31 cellular contexts compared by ENCODE assay signal in genomic region chr2:30453498-30453897, GRCh38.
"Had no signal": no experiment of that assay in that cellular context is flagged by ENCODE, and none has a peak within 500 bp of the region (broad histone marks: within the 10 kb centered on the region; RNA-seq: fewer than 3 reads in every experiment).

No MANE protein-coding gene starts in this region.

- H3K9me3 ChIP-seq: SJSA1 had no signal

- H3K9me3 Mint-ChIP-seq: activated CD4-positive, alpha-beta T cell treated with anti-CD3 and anti-CD28 coated beads, Interleukin-2, amount 10 ng/mL, durations not matched to agents 7 days and 5 days; activated naive CD8-positive, alpha-beta T cell treated with anti-CD3 and anti-CD28 coated beads, Interleukin-2, amount 50 U/mL, for 24 hours; activated T-cell treated with anti-CD3 and anti-CD28 coated beads, Interleukin-2, amount 50 U/mL, for 24 hours; activated T-helper 2 cell treated with anti-CD3 and anti-CD28 coated beads, Interferon-gamma antibody, Interleukin-2, Interleukin-4, amounts not matched to agents 10 μg/mL and 5 μg/mL and 100 μg/mL, durations not matched to agents 14 hours and 24 hours and 36 hours; brain had no signal

- H3K4me3 ChIP-seq: SJSA1 had no signal

- DNase-seq: activated CD4-positive, alpha-beta T cell treated with anti-CD3 and anti-CD28 coated beads for 36 hours; activated CD4-positive, alpha-beta T cell treated with anti-CD3 and anti-CD28 coated beads, Interleukin-2, amount 10 ng/mL, durations not matched to agents 7 days and 5 days; activated CD4-positive, alpha-beta T cell treated with anti-CD3 and anti-CD28 coated beads, Interleukin-2, amount 50 U/mL, for 48 hours; activated CD8-positive, alpha-beta T cell treated with anti-CD3 and anti-CD28 coated beads, Interleukin-2, amount 10 ng/mL, durations not matched to agents 7 days and 5 days; activated gamma-delta T cell; activated naive CD4-positive, alpha-beta T cell treated with Interleukin-2 at 50 U/mL for 16 hours; activated naive CD8-positive, alpha-beta T cell treated with anti-CD3 and anti-CD28 coated beads, Interleukin-2, amount 50 U/mL, for 24 hours; activated T-cell treated with anti-CD3 and anti-CD28 coated beads, Interleukin-2, amount 50 U/mL, for 24 hours; anterior cingulate cortex; caudate nucleus; cerebellar nuclear complex; Karpas-422; NCI-H1105; NCI-H1417 treated with DMSO at 0.1 percent for 48 hours; NCI-H1694 treated with DMSO at 0.1 percent for 48 hours; NCI-H2029; NCI-H446; NCI-H510A treated with DMSO at 0.1 percent for 48 hours; SHP77 treated with DMSO at 0.1 percent for 48 hours; T-cell; T-helper 2 cell; T1000 had no signal

- H3K27ac ChIP-seq: SJSA1 had no signal

- H3K27me3 ChIP-seq: SJSA1 had no signal

- H3K27ac Mint-ChIP-seq: activated CD4-positive, alpha-beta T cell treated with anti-CD3 and anti-CD28 coated beads for 36 hours; activated CD4-positive, alpha-beta T cell treated with anti-CD3 and anti-CD28 coated beads, Interleukin-2, amount 10 ng/mL, durations not matched to agents 7 days and 5 days; activated CD8-positive, alpha-beta T cell treated with anti-CD3 and anti-CD28 coated beads, Interleukin-2, amount 10 ng/mL, durations not matched to agents 7 days and 5 days; activated naive CD8-positive, alpha-beta T cell treated with anti-CD3 and anti-CD28 coated beads, Interleukin-2, amount 50 U/mL, for 24 hours; activated T-cell treated with anti-CD3 and anti-CD28 coated beads, Interleukin-2, amount 50 U/mL, for 24 hours; activated T-helper 2 cell treated with anti-CD3 and anti-CD28 coated beads, Interferon-gamma antibody, Interleukin-2, Interleukin-4, amounts not matched to agents 10 μg/mL and 5 μg/mL and 100 μg/mL, durations not matched to agents 14 hours and 24 hours and 36 hours; brain had no signal

- H3K4me3 Mint-ChIP-seq: activated CD4-positive, alpha-beta T cell treated with anti-CD3 and anti-CD28 coated beads for 36 hours; activated CD4-positive, alpha-beta T cell treated with anti-CD3 and anti-CD28 coated beads, Interleukin-2, amount 10 ng/mL, durations not matched to agents 7 days and 5 days; activated CD8-positive, alpha-beta T cell treated with anti-CD3 and anti-CD28 coated beads, Interleukin-2, amount 10 ng/mL, durations not matched to agents 7 days and 5 days; activated naive CD8-positive, alpha-beta T cell; activated naive CD8-positive, alpha-beta T cell treated with anti-CD3 and anti-CD28 coated beads, Interleukin-2, amount 50 U/mL, for 24 hours; activated T-cell treated with anti-CD3 and anti-CD28 coated beads, Interleukin-2, amount 50 U/mL, for 24 hours; T-cell had no signal

- FAIRE-seq: bronchial epithelial cell, TTC549 had no signal

- ATAC-seq: activated CD4-positive, alpha-beta T cell treated with anti-CD3 and anti-CD28 coated beads for 36 hours; activated CD4-positive, CD25-positive, alpha-beta regulatory T cell treated with anti-CD3 and anti-CD28 coated beads, Interleukin-2, amount 50 U/mL, for 24 hours; activated CD8-positive, alpha-beta T cell treated with anti-CD3 and anti-CD28 coated beads, Interleukin-2, amount 10 ng/mL, durations not matched to agents 7 days and 5 days; activated naive CD8-positive, alpha-beta T cell treated with anti-CD3 and anti-CD28 coated beads, Interleukin-2, amount 50 U/mL, for 24 hours; Panc1; SK-N-SH treated with all-trans-retinoic acid at 6 μM for 48 hours; T-cell had no signal

- H3K27me3 Mint-ChIP-seq: activated CD4-positive, alpha-beta T cell treated with anti-CD3 and anti-CD28 coated beads for 36 hours; activated CD4-positive, alpha-beta T cell treated with anti-CD3 and anti-CD28 coated beads, Interleukin-2, amount 10 ng/mL, durations not matched to agents 7 days and 5 days; activated naive CD8-positive, alpha-beta T cell; activated naive CD8-positive, alpha-beta T cell treated with anti-CD3 and anti-CD28 coated beads, Interleukin-2, amount 50 U/mL, for 24 hours; activated T-cell treated with anti-CD3 and anti-CD28 coated beads, Interleukin-2, amount 50 U/mL, for 24 hours; brain; T-cell had no signal
